Comparison of ENCODE assay signal across 32 cellular contexts in the genomic region with DNA sequence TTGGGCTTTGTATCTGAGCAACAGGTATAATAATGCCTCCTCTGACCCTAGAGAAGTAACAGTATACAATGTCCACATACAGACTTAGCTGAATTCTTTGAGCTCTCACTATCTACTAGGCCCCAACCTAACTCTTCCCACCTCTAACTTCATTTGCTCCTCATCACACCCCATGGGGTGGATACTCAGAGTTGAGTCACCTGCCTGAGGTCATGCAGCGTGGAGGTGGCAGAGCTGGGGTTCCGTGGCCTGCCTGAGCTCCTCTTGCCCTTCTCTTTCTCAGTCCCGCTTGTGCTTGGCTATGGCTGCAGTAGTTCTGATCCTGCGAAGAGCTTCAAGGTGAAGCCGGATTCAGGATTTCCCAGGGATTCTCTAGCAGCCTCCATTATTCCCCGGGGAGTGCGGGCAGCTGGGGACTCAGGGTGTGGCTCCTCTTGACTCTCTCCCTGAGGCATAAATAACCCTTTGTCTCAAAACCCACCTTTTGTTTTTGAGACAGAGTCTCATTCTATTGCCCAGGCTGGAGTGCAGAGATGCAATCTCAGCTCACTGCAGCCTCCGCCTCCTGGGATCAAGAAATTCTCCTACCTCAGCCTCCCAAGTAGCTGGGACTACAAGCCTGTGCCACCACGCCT. TPM values are rescaled to one million over a fixed set of nuclear protein-coding genes. Genes with fewer than 3 reads are reported as not detected.
DNase-seq lines count a peak whose midpoint lies in the region; TF ChIP-seq lines count a peak whose summit lies in the region.
"Had no signal": no experiment of that assay in that cellular context is flagged by ENCODE, and none has a peak within 500 bp of the region (broad histone marks: within the 10 kb centered on the region; RNA-seq: fewer than 3 reads in every experiment).

No MANE protein-coding gene starts in this region.

- H3K9ac ChIP-seq in mesendoderm (ENCODE audit: low read length) = no peak overlapping the region

- no peak overlapping the region for H2BK15ac ChIP-seq in mesendoderm (replicated peaks; ENCODE audit: low read depth)

- DNase-seq in NCI-H1436 (lab: John Stamatoyannopoulos, UW) (peak; percentile 20), NCI-H1436 treated with DMSO at 0.1 percent for 48 hours (lab: John Stamatoyannopoulos, UW) (no peak), HT1080 (ENCODE audit: low read depth) (peak; percentile 33), NCI-H69 (lab: John Stamatoyannopoulos, UW) (peak; percentile 42), mesendoderm (no peak), WERI-Rb-1 (no peak), GM03348 (ENCODE audit: low spot score) (no peak), HEK293T (ENCODE audit: extremely low spot score) (no peak)
- DNase-seq: activated CD4-positive, alpha-beta T cell treated with anti-CD3 and anti-CD28 coated beads, Interleukin-2, amount 10 ng/mL, durations not matched to agents 7 days and 5 days; activated CD8-positive, alpha-beta memory T cell treated with anti-CD3 and anti-CD28 coated beads, Interleukin-2, amount 10 ng/mL, durations not matched to agents 7 days and 5 days; activated naive CD4-positive, alpha-beta T cell treated with anti-CD3 and anti-CD28 coated beads, Interleukin-2, amount 10 ng/mL, durations not matched to agents 7 days and 5 days; AML-193; amniotic stem cell; CD4-positive, alpha-beta memory T cell; colonic mucosa; effector memory CD8-positive, alpha-beta T cell; esophagus squamous epithelium; gastrocnemius medialis; hippocampal formation; left lung; midbrain; natural killer cell; NCI-H1092 treated with DMSO at 0.1 percent for 48 hours; NCI-H226; RPMI8226; transverse colon had no signal

- CTCF ChIA-PET in HEK293T (lab: Yijun Ruan, JAX) = interaction anchor here (0.6 to 1.4 kb wide), 4 partner anchors 9 to 438 kb away, joined by 3 to 5 read pairs (median 3); no protein-coding TSS in a partner anchor

- no peak overlapping the region for H2AK5ac ChIP-seq in mesendoderm (ENCODE audit: low read length)

- no peak overlapping the region for H3K23ac ChIP-seq in mesendoderm (ENCODE audit: low read length)

- no peaks in the 10 kb centered on the region for H3K9me3 ChIP-seq in WERI-Rb-1 (ENCODE audit: severe bottlenecking)
- H3K9me3 ChIP-seq: colonic mucosa, esophagus squamous epithelium, gastrocnemius medialis, transverse colon had no signal

- H2BK120ac ChIP-seq in mesendoderm (ENCODE audit: low read depth, low read length) = no peak overlapping the region

- no peaks in the 10 kb centered on the region for H3K4me1 ChIP-seq in mesendoderm (ENCODE audit: control insufficient read depth, low read depth, low read length)
- H3K4me1 ChIP-seq: colonic mucosa, esophagus squamous epithelium, gastrocnemius medialis, left lung, transverse colon had no signal

- H2BK5ac ChIP-seq in mesendoderm (ENCODE audit: low read length) = no peak overlapping the region

- peak overlapping the region; percentile 2 for H3K56ac ChIP-seq in mesendoderm (ENCODE audit: low read length)

- no peak for TF ChIP-seq CTCF in WERI-Rb-1 (IDR thresholded peaks at IDR 0.05; ENCODE audit: low read depth, low read length)

- no peak overlapping the region for H3K18ac ChIP-seq in mesendoderm (ENCODE audit: low read length)

- POLR2A ChIA-PET in HEK293T (lab: Yijun Ruan, JAX) = no interaction called here

- H3K27ac ChIP-seq in mesendoderm (ENCODE audit: low read depth, low read length) = no peak overlapping the region
- H3K27ac ChIP-seq in WERI-Rb-1 = no peak overlapping the region
- H3K27ac ChIP-seq: colonic mucosa, esophagus squamous epithelium, gastrocnemius medialis, left lung, skin epidermis, transverse colon, VCaP had no signal

- no peak overlapping the region for H3K4me2 ChIP-seq in mesendoderm (ENCODE audit: low read length)

- no peaks in the 10 kb centered on the region for H3K79me2 ChIP-seq in mesendoderm (ENCODE audit: control insufficient read depth, insufficient read depth, low read length)

- no peaks in the 10 kb centered on the region for H3K36me3 ChIP-seq in mesendoderm (ENCODE audit: control insufficient read depth, insufficient read depth, low read length)
- H3K36me3 ChIP-seq in WERI-Rb-1 = no peaks in the 10 kb centered on the region
- H3K36me3 ChIP-seq: colonic mucosa, esophagus squamous epithelium, gastrocnemius medialis, left lung, transverse colon had no signal

- H3K4me3 ChIP-seq in mesendoderm (ENCODE audit: low read length) (no peak overlapping the region), WERI-Rb-1 (ENCODE audit: low read depth, low read length) (no peak overlapping the region)
- H3K4me3 ChIP-seq: colonic mucosa, esophagus squamous epithelium, gastrocnemius medialis, left lung, skin epidermis, transverse colon had no signal

- H3K4ac ChIP-seq in mesendoderm (ENCODE audit: low read depth, low read length) = no peak overlapping the region

- no peak overlapping the region for H4K8ac ChIP-seq in mesendoderm (ENCODE audit: low read depth, low read length)

- no CpG with 5 or more reads among the region's 9 CpGs for WGBS in mesendoderm (ENCODE audit: extremely low coverage, insufficient coverage, low lambda C conversion rate)

- H4K5ac ChIP-seq in mesendoderm (ENCODE audit: low read length) = no peak overlapping the region

- H3K79me1 ChIP-seq in mesendoderm (ENCODE audit: low read length) = no peaks in the 10 kb centered on the region

- H3K27me3 ChIP-seq in mesendoderm (ENCODE audit: insufficient read depth, low read length, poor library complexity) (no peaks in the 10 kb centered on the region), WERI-Rb-1 (ENCODE audit: insufficient read depth, low read depth, severe bottlenecking) (no peaks in the 10 kb centered on the region)
- H3K27me3 ChIP-seq: colonic mucosa, gastrocnemius medialis, transverse colon had no signal

TF ChIP-seq in HEK293T, 16 proteins besides CTCF, POLR2A, EP300 and RAD21:
- TF ChIP-seq FOXM1 (IDR thresholded peaks at IDR 0.05; ENCODE audit: borderline replicate concordance) (no peak), TARDBP (IDR thresholded peaks at IDR 0.05) (no peak), ZNF384 (IDR thresholded peaks at IDR 0.05) (no peak), FOXK2 (IDR thresholded peaks at IDR 0.05) (no peak), SP1 (IDR thresholded peaks at IDR 0.05) (no peak), SUZ12 (IDR thresholded peaks at IDR 0.05) (no peak), HDGF (IDR thresholded peaks at IDR 0.05; ENCODE audit: borderline replicate concordance) (no peak), ELF4 (IDR thresholded peaks at IDR 0.05) (no peak), NFRKB (IDR thresholded peaks at IDR 0.05) (no peak), ARNT (IDR thresholded peaks at IDR 0.05) (no peak), LEF1 (IDR thresholded peaks at IDR 0.05; ENCODE audit: borderline replicate concordance) (no peak)

RNA-seq across cellular contexts. Expression of a gene that starts 29.9 kb away (rescaled TPM):
- total RNA-seq in HT1080 (2014; rRNA removed; shearing (Covaris generic)) = 31.1 and 32.7 TPM in 2 replicates
- 139 and 152 TPM in 2 replicates for polyA plus RNA-seq in HT1080 (2015; cell fraction: cytosol; rRNA removed)
- polyA plus RNA-seq in HT1080 (2015; cell fraction: nucleus; rRNA removed) = 170 and 188 TPM in 2 replicates
- polyA plus RNA-seq in mesendoderm (2013, experiment 1 of 2) = 0.72 TPM
- 0.67 TPM for polyA plus RNA-seq in mesendoderm (2013, experiment 2 of 2)
- total RNA-seq: activated CD4-positive, alpha-beta T cell treated with anti-CD3 and anti-CD28 coated beads, Interleukin-2, amount 10 ng/mL, durations not matched to agents 7 days and 5 days; activated CD8-positive, alpha-beta memory T cell treated with anti-CD3 and anti-CD28 coated beads, Interleukin-2, amount 10 ng/mL, durations not matched to agents 7 days and 5 days; activated T-helper 1 cell treated with anti-CD3 and anti-CD28 coated beads, Interleukin-12 subunit alpha, Interleukin-12 subunit beta, Interleukin-2, Interleukin-4 antibody, amounts not matched to agents 30 ng/mL and 10 ng/mL and 1 ng/mL, durations not matched to agents 14 hours and 24 hours and 36 hours; CD4-positive, alpha-beta memory T cell; gastrocnemius medialis; left lung; natural killer cell; osteoblast; renal cortical epithelial cell; T-helper 2 cell treated with Interferon-gamma antibody and Interleukin-4, amounts not matched to agents 100 ng/mL and 5 ng/mL, for 36 hours; transverse colon had no signal
- polyA plus RNA-seq: CD4-positive, alpha-beta memory T cell had no signal

Comparison
In these comparisons a context has a peak if more than half of its experiments do, and no peak if none do; other contexts are left out.
1. DNase-seq: peak in NCI-H1436 (single experiment), HT1080 (single experiment) and NCI-H69 (single experiment); none in NCI-H1436 treated with DMSO at 0.1 percent for 48 hours (single experiment), mesendoderm (single experiment), WERI-Rb-1 (single experiment), GM03348 (single experiment) and HEK293T (single experiment).